Comparison of ENCODE assay signal across 8 cellular contexts in the genomic region with DNA sequence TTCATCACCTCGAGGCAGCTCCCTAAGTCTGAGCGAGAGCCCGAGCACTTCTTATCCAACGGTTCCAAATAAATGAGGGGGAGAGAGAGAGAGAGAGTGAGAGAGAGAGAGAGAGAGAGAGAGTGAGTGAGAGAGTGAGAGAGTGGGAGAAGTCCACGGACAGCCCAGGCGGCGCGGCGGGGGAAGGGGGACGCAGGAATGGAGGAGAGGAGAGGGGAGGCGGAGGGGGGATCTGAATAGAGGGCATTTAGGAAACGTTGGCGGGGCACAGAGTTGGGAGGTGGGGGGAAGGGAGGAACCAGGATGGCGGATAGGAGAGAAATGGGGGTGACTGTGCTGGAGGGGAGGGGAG. TPM values are rescaled to one million over a fixed set of nuclear protein-coding genes. Genes with fewer than 3 reads are reported as not detected.
DNase-seq lines count a peak whose midpoint lies in the region; ATAC-seq and TF ChIP-seq lines count a peak whose summit lies in the region.

No MANE protein-coding gene starts in this region.

- no peak overlapping the region for H2BK120ac ChIP-seq in mesenchymal stem cell (ENCODE audit: low read depth, low read length)

- DNase-seq in EH (ENCODE audit: low read depth) (peak; percentile 57), NB4 (ENCODE audit: low read depth) (peak; percentile 64), caudate nucleus (lab: John Stamatoyannopoulos, UW) (peak in 10 of 61 donors; percentile 34 to 69 (median 56)), mesenchymal stem cell (peak; percentile 77), uterus (peak; percentile 33 to 61)

- H2BK12ac ChIP-seq in mesenchymal stem cell (ENCODE audit: low read length in 2 of 2) = peak overlapping the region in 1 of 2 experiments; percentile 96

- H3K14ac ChIP-seq in mesenchymal stem cell (ENCODE audit: low read length in 2 of 2) = peak overlapping the region in 1 of 2 experiments; percentile 78

- ATAC-seq in GM21786 (IDR thresholded peaks at IDR 0.05; ENCODE audit: unreplicated experiment) (no peak), HG03095 (IDR thresholded peaks at IDR 0.05; ENCODE audit: unreplicated experiment) (no peak), GM19463 (IDR thresholded peaks at IDR 0.05; ENCODE audit: unreplicated experiment) (no peak)

- no peaks in the 10 kb centered on the region for H3K27me3 ChIP-seq in mesenchymal stem cell (ENCODE audit: control insufficient read depth in 1 of 2, insufficient read depth in 1 of 2, low read length in 2 of 2)
- no peaks in the 10 kb centered on the region for H3K27me3 ChIP-seq in uterus

- TF ChIP-seq POLR2A in NB4 (IDR thresholded peaks at IDR 0.05; ENCODE audit: extremely low read depth, insufficient read length) (no peak), uterus (IDR thresholded peaks at IDR 0.05) (no peak)

- H3K36me3 ChIP-seq in mesenchymal stem cell (ENCODE audit: control insufficient read depth in 1 of 2, insufficient read depth in 2 of 2, low read depth in 1 of 2, low read length in 2 of 2) = peaks cover 4 to 21% of the 10 kb centered on the region in 2 experiments
- H3K36me3 ChIP-seq in uterus = no peaks in the 10 kb centered on the region

- H3K4me3 ChIP-seq in NB4 (ENCODE audit: low read depth, low read length) (peak overlapping the region; percentile 46), mesenchymal stem cell (ENCODE audit: insufficient read depth in 1 of 2, low read depth in 1 of 2, low read length in 2 of 2) (peak overlapping the region; percentile 78 to 92), uterus (peak overlapping the region; percentile 60 to 64)

- H3K18ac ChIP-seq in mesenchymal stem cell (ENCODE audit: low read depth in 1 of 2, low read length in 2 of 2) = peak overlapping the region; percentile 60 to 84

- peak overlapping the region; percentile 79 for H3K9ac ChIP-seq in mesenchymal stem cell (ENCODE audit: low read length)

- H3K4ac ChIP-seq in mesenchymal stem cell (ENCODE audit: low read depth in 1 of 2, low read length in 2 of 2) = peak overlapping the region in 1 of 2 experiments; percentile 67

- peak overlapping the region; percentile 25 for H4K91ac ChIP-seq in mesenchymal stem cell (ENCODE audit: low read length)

- H3K4me1 ChIP-seq in mesenchymal stem cell (ENCODE audit: control insufficient read depth, insufficient read depth, low read depth, low read length) = peaks cover 6% of the 10 kb centered on the region
- H3K4me1 ChIP-seq in uterus = no peaks in the 10 kb centered on the region

- H2AFZ ChIP-seq in mesenchymal stem cell (ENCODE audit: low read depth, low read length) = peak overlapping the region; percentile 77

- peak overlapping the region; percentile 89 for H2BK15ac ChIP-seq in mesenchymal stem cell (ENCODE audit: low read depth, poor library complexity, severe bottlenecking)

- H3K27ac ChIP-seq in caudate nucleus (ENCODE audit: low read depth, low read length) = peak overlapping the region; percentile 59
- peak overlapping the region; percentile 73 for H3K27ac ChIP-seq in mesenchymal stem cell (ENCODE audit: low read length, poor library complexity, severe bottlenecking)
- peak overlapping the region; percentile 56 to 73 for H3K27ac ChIP-seq in uterus

- intact Hi-C loops in uterus (cut with DNase I; ENCODE audit: low total_unique reads) = no loop called here

- TF ChIP-seq CTCF in NB4 (IDR thresholded peaks at IDR 0.05; ENCODE audit: low read depth, low read length) (no peak), uterus (IDR thresholded peaks at IDR 0.05) (peak in 2 of 4 experiments; percentile 37)

- H2BK5ac ChIP-seq in mesenchymal stem cell (ENCODE audit: low read depth, low read length, poor library complexity, severe bottlenecking) = no peak overlapping the region

- H3K9me3 ChIP-seq in mesenchymal stem cell (ENCODE audit: control insufficient read depth, low read length) (no peaks in the 10 kb centered on the region), uterus (no peaks in the 10 kb centered on the region)

- WGBS in mesenchymal stem cell = under 1% methylated on average over 14 of the region's 14 CpGs

- H2AK5ac ChIP-seq in mesenchymal stem cell (ENCODE audit: low read length, severe bottlenecking) = no peak overlapping the region

- H4K8ac ChIP-seq in mesenchymal stem cell (ENCODE audit: low read length) = no peak overlapping the region

- H3K23ac ChIP-seq in mesenchymal stem cell (ENCODE audit: low read length in 2 of 2) = no peak overlapping the region

- H3K79me1 ChIP-seq in mesenchymal stem cell (replicated peaks; ENCODE audit: low read length, poor library complexity, severe bottlenecking) = peaks cover 4% of the 10 kb centered on the region

- H3K4me2 ChIP-seq in mesenchymal stem cell (ENCODE audit: low read length, poor library complexity, severe bottlenecking) = peak overlapping the region; percentile 97

RNA-seq across cellular contexts. Expression of a gene that starts 0.5 kb away (rescaled TPM):
- polyA plus RNA-seq in mesenchymal stem cell (2013, experiment 1 of 2) = 308 TPM
- polyA plus RNA-seq in mesenchymal stem cell (2013, experiment 2 of 2) = 322 TPM
- total RNA-seq in uterus = 10 to 100 TPM; 21.5 to 64.8 (median 26.7) TPM
